ENCODE assay signal across 17 cellular contexts in genomic region chr11:43694477-43694876, GRCh38. TPM values are rescaled to one million over a fixed set of nuclear protein-coding genes. Genes with fewer than 3 reads are reported as not detected.
DNase-seq lines count a peak whose midpoint lies in the region; ATAC-seq, FAIRE-seq and TF ChIP-seq lines count a peak whose summit lies in the region.
"Had no signal": no experiment of that assay in that cellular context is flagged by ENCODE, and none has a peak within 500 bp of the region (broad histone marks: within the 10 kb centered on the region; RNA-seq: fewer than 3 reads in every experiment).

No MANE protein-coding gene starts in this region.

- H3K79me2 ChIP-seq in GM12878 (ENCODE audit: control insufficient read depth, insufficient read depth, low read length), result peaks cover 33% of the 10 kb centered on the region

- H3K9me3 ChIP-seq in GM12878 (replicated peaks; ENCODE audit: control insufficient read depth, insufficient read depth, low read length), result no peaks in the 10 kb centered on the region; the same call in 2 of the 3 replicates
- H3K9me3 ChIP-seq in left ventricle myocardium inferior (replicated peaks), result no peaks in the 10 kb centered on the region

- H3K27ac ChIP-seq in GM12878 (ENCODE audit: control insufficient read depth, insufficient read depth) (peak overlapping the region; percentile 22; the same call in 1 of the 2 replicates), left ventricle myocardium inferior (replicated peaks) (no peak overlapping the region), dorsolateral prefrontal cortex (no peak overlapping the region)
- H3K27ac ChIP-seq: epithelial cell of prostate, KMS-11 had no signal

- POLR2A ChIA-PET in GM12878 (lab: Charles Lee), result interaction anchor here (1.0 kb wide), 1 partner anchor 9 kb away, joined by 3 read pairs; no protein-coding TSS in a partner anchor

- no peaks in the 10 kb centered on the region for H4K20me1 ChIP-seq in GM12878 (ENCODE audit: control insufficient read depth, insufficient read depth)

- no peaks in the 10 kb centered on the region; a peak in 1 of 4 replicates for H3K36me3 ChIP-seq in GM12878 (ENCODE audit: control insufficient read depth in 2 of 2, insufficient read depth in 2 of 2, low read length in 1 of 2)
- no peaks in the 10 kb centered on the region for H3K36me3 ChIP-seq in left ventricle myocardium inferior

- no peak overlapping the region for H2AFZ ChIP-seq in GM12878 (ENCODE audit: control insufficient read depth, low read depth, low read length)

- no peak overlapping the region for H3K9ac ChIP-seq in GM12878 (ENCODE audit: control insufficient read depth, insufficient read depth, low read length)
- H3K9ac ChIP-seq: KMS-11 had no signal

- no peak for TF ChIP-seq CTCF in GM12878 (IDR thresholded peaks at IDR 0.05 in 2 of 3, conservative IDR thresholded peaks at IDR 0.05 in 1 of 3; ENCODE audit: control insufficient read depth in 2 of 3, extremely low read depth in 1 of 3, insufficient read depth in 1 of 3, low read depth in 3 of 3, low read length in 3 of 3)
- no peak for TF ChIP-seq CTCF in left ventricle myocardium inferior (IDR thresholded peaks at IDR 0.05; ENCODE audit: borderline replicate concordance)
- no peak for TF ChIP-seq CTCF in dorsolateral prefrontal cortex (IDR thresholded peaks at IDR 0.05 in 54 of 56, conservative IDR thresholded peaks at IDR 0.05 in 2 of 56; ENCODE audit: low read depth in 1 of 56, partially characterized antibody in 56 of 56)

- CTCF ChIA-PET in GM12878 (lab: Yijun Ruan, JAX), result interaction anchor here (1.5 kb wide), 1 partner anchor 9 kb away, joined by 9 read pairs; no protein-coding TSS in a partner anchor

- no peak for FAIRE-seq in GM12878 (lab: Jason Lieb, UNC)

- DNase-seq in GM12878 (ENCODE audit: low read depth, low spot score), result no peak
- DNase-seq in left ventricle myocardium inferior, result no peak
- no peak for DNase-seq in dorsolateral prefrontal cortex
- DNase-seq in NCI-H2171 treated with DMSO at 0.1 percent for 48 hours (lab: John Stamatoyannopoulos, UW), result no peak
- DNase-seq: activated naive CD4-positive, alpha-beta T cell treated with anti-CD3 and anti-CD28 coated beads for 36 hours; AML-193; NCI-H2171; PC-3; stimulated activated CD4-positive, alpha-beta T cell treated with anti-CD3 and anti-CD28 coated beads, Interleukin-1b, Interleukin-23, amount 100 ng/mL, for 48 hours; stimulated activated naive CD4-positive, alpha-beta T cell; T-helper 1 cell had no signal

- no peak for TF ChIP-seq POLR2A in GM12878 (IDR thresholded peaks at IDR 0.05; ENCODE audit: low read depth, low read length)

- H3K4me2 ChIP-seq in GM12878 (ENCODE audit: control insufficient read depth, insufficient read depth), result peak overlapping the region; percentile 66
- H3K4me2 ChIP-seq: KMS-11 had no signal

- no TSS peak for BruUV-seq in GM12878 (replicated peaks; lab: Mats Ljungman, UMichigan)

- SMC1A ChIA-PET in GM12878 (lab: Charles Lee; ENCODE audit: uncharacterized antibody, unreplicated experiment), result interaction anchor here (0.9 to 1.4 kb wide), 4 partner anchors 12 to 46 kb away, joined by 3 to 4 read pairs (median 3); no protein-coding TSS in a partner anchor

- RAD21 ChIA-PET in GM12878 (lab: Charles Lee; ENCODE audit: unreplicated experiment), result no interaction called here

- in situ Hi-C loops in GM12878 (cut with MboI), result no loop called here

- H3K27me3 ChIP-seq in GM12878 (replicated peaks in 1 of 2; ENCODE audit: control insufficient read depth in 2 of 2, insufficient read depth in 2 of 2, low read length in 1 of 2) (no peaks in the 10 kb centered on the region), left ventricle myocardium inferior (ENCODE audit: low read depth) (no peaks in the 10 kb centered on the region), dorsolateral prefrontal cortex (no peaks in the 10 kb centered on the region)

- intact Hi-C loops in GM12878 (cut with micrococcal nuclease; ENCODE audit: unreplicated experiment), result no loop called here
- intact Hi-C loops in left ventricle myocardium inferior (cut with micrococcal nuclease), result no loop called here
- intact Hi-C loops in dorsolateral prefrontal cortex (cut with DNase I), result no loop called here

- ATAC-seq in GM18508 (IDR thresholded peaks at IDR 0.05; ENCODE audit: insufficient read depth, unreplicated experiment) (peak; percentile 40), GM21390 (IDR thresholded peaks at IDR 0.05; ENCODE audit: unreplicated experiment) (peak; percentile 74), HG03066 (IDR thresholded peaks at IDR 0.05; ENCODE audit: low read depth, unreplicated experiment) (peak; percentile 62), GM12878 (peak; percentile 77), HG03457 (IDR thresholded peaks at IDR 0.05; ENCODE audit: unreplicated experiment) (no peak)
- ATAC-seq: PC-3 had no signal

- H3K4me3 ChIP-seq in GM12878 (no peak overlapping the region), left ventricle myocardium inferior (no peak overlapping the region), dorsolateral prefrontal cortex (no peak overlapping the region)

- H3K4me1 ChIP-seq in GM12878 (ENCODE audit: control insufficient read depth, insufficient read depth, low read length), result peaks cover 8% of the 10 kb centered on the region
- peaks cover 48% of the 10 kb centered on the region for H3K4me1 ChIP-seq in left ventricle myocardium inferior

- no peak for TF ChIP-seq RAD21 in GM12878 (IDR thresholded peaks at IDR 0.05; ENCODE audit: insufficient read depth, low read depth, low read length)

- WGBS in GM12878 (ENCODE audit: insufficient coverage, insufficient replicate concordance, low lambda C conversion rate, missing lambda C conversion rate), result 2% methylated on average over 2 of the region's 2 CpGs

- no peak for TF ChIP-seq EP300 in GM12878 (IDR thresholded peaks at IDR 0.05; ENCODE audit: borderline replicate concordance in 1 of 2, control insufficient read depth in 1 of 2, low read depth in 2 of 2, low read length in 2 of 2)

TF ChIP-seq in GM12878, 131 proteins besides CTCF, POLR2A, EP300 and RAD21:
- TF ChIP-seq DPF2 (IDR thresholded peaks at IDR 0.05), result no peak
- TF ChIP-seq FOXM1 (IDR thresholded peaks at IDR 0.05; ENCODE audit: low read depth, low read length), result 0 out of 2 replicates have a peak, but pooled peaks have one; percentile 36
- peak; percentile 79; the same call in 1 of the 2 replicates for TF ChIP-seq PAX5 (IDR thresholded peaks at IDR 0.05; ENCODE audit: borderline replicate concordance, low read depth, low read length)
TF ChIP-seq in GM12878: peak in this region for 2.

RNA-seq across cellular contexts. Expression of gene HSD17B12, which starts 13.9 kb away (rescaled TPM):
- 264 and 266 TPM in 2 replicates for total RNA-seq in GM12878 (2013; cell fraction: nucleolus; rRNA removed)
- total RNA-seq in GM12878 (2014; rRNA removed) (68.1 and 75.2 TPM in 2 replicates), GM12878 (2014; rRNA removed; fragmentation: Illumina TruSeq; extraction: Trizol) (74.1 and 80.1 TPM in 2 replicates), GM12878 (2021) (59.5 and 68.2 TPM in 2 replicates), left ventricle myocardium inferior (83.6 TPM), dorsolateral prefrontal cortex (100 to 1,000 TPM in 48 of 120 experiments, 10 to 100 TPM in 72; 63.4 to 147 (median 97.4) TPM)
- 51.3 TPM for polyA plus RNA-seq in GM12878 (2011; ENCODE audit: low read depth)
- polyA plus RNA-seq in GM12878 (2011; rRNA removed) (88.0 and 112 TPM in 2 replicates), GM12878 (2014; fragmentation: Illumina TruSeq; extraction: Trizol) (70.4 and 99.8 TPM in 2 replicates), GM12878 (2014; fragmentation: Nextera tagmentation; extraction: Ambion mirVana) (10 to 100 TPM; 23.6 to 33.6 TPM), GM12878 (2014; rRNA removed) (51.4 and 53.5 TPM in 2 replicates), GM12878 (2016; fragmentation: Nextera tagmentation; extraction: Ambion mirVana) (10 to 100 TPM; 63.5 to 66.0 TPM)
- polyA plus RNA-seq in GM12878 (2011; cell fraction: cytosol; rRNA removed), result 51.7 and 71.5 TPM in 2 replicates
- polyA plus RNA-seq in GM12878 (2011; cell fraction: nucleus; rRNA removed), result 53.5 and 63.6 TPM in 2 replicates
- 36.5 and 50.5 TPM in 2 replicates for polyA plus RNA-seq in GM12878 (2012)
- 61.5 and 66.7 TPM in 2 replicates for polyA minus RNA-seq in GM12878 (2011; rRNA and poly(A)+ RNA removed)
- 48.4 and 63.2 TPM in 2 replicates for polyA minus RNA-seq in GM12878 (2011; cell fraction: cytosol; rRNA and poly(A)+ RNA removed)
- polyA minus RNA-seq in GM12878 (2011; cell fraction: nucleus; rRNA and poly(A)+ RNA removed), result 79.8 and 139 TPM in 2 replicates
